Comparison of ENCODE assay signal across 24 cellular contexts in genomic region chr4:128700659-128701350, GRCh38.
"Had no signal": no experiment of that assay in that cellular context is flagged by ENCODE, and none has a peak within 500 bp of the region (broad histone marks: within the 10 kb centered on the region; RNA-seq: fewer than 3 reads in every experiment).

No MANE protein-coding gene starts in this region.

- DNase-seq: activated CD4-positive, alpha-beta memory T cell treated with anti-CD3 and anti-CD28 coated beads for 36 hours; activated CD4-positive, alpha-beta T cell treated with anti-CD3 and anti-CD28 coated beads for 48 hours; activated effector memory CD4-positive, alpha-beta T cell treated with Interleukin-2 at 50 U/mL for 16 hours; activated naive CD4-positive, alpha-beta T cell treated with anti-CD3 and anti-CD28 coated beads for 36 hours; activated naive CD8-positive, alpha-beta T cell treated with anti-CD3 and anti-CD28 coated beads, Interleukin-2, amount 10 ng/mL, durations not matched to agents 7 days and 5 days; activated T-cell treated with anti-CD3 and anti-CD28 coated beads, Interleukin-2, amount 50 U/mL, for 72 hours; amniotic stem cell; body of pancreas; effector CD8-positive, alpha-beta T cell; erythroblast; heart left ventricle; midbrain; pancreas; psoas muscle; stimulated activated CD4-positive, alpha-beta T cell treated with anti-CD3 and anti-CD28 coated beads, Interleukin-12 subunit alpha, Interleukin-12 subunit beta, amount 100 ng/mL, for 4 hours; substantia nigra; T-helper 2 cell; thyroid gland had no signal

- H3K9me3 ChIP-seq: body of pancreas, heart left ventricle, neutrophil, pancreas, psoas muscle, right atrium auricular region, thyroid gland had no signal

- ATAC-seq: activated T-cell treated with anti-CD3 and anti-CD28 coated beads, Interleukin-2, amount 50 U/mL, for 72 hours; body of pancreas; heart left ventricle; natural killer cell treated with Interleukin-12 subunit alpha and Interleukin-12 subunit beta and Interleukin-15 and Interleukin-18, amount 100 ng/mL, for 72 hours; psoas muscle had no signal

- H3K4me3 Mint-ChIP-seq: activated CD4-positive, alpha-beta memory T cell treated with anti-CD3 and anti-CD28 coated beads for 36 hours; activated naive CD4-positive, alpha-beta T cell treated with anti-CD3 and anti-CD28 coated beads for 36 hours; activated naive CD8-positive, alpha-beta T cell treated with anti-CD3 and anti-CD28 coated beads, Interleukin-2, amount 10 ng/mL, durations not matched to agents 7 days and 5 days; activated T-cell treated with anti-CD3 and anti-CD28 coated beads, Interleukin-2, amount 50 U/mL, for 72 hours; natural killer cell treated with Interleukin-12 subunit alpha and Interleukin-12 subunit beta and Interleukin-15 and Interleukin-18, amount 100 ng/mL, for 72 hours; stimulated activated naive CD8-positive, alpha-beta T cell treated with anti-CD3 and anti-CD28 coated beads, Interleukin-15, Interleukin-2, amounts not matched to agents 100 ng/mL and 50 ng/mL, for 24 hours had no signal

- FAIRE-seq: islet of Langerhans, pancreas had no signal

- H3K27me3 Mint-ChIP-seq: activated CD4-positive, alpha-beta memory T cell treated with anti-CD3 and anti-CD28 coated beads for 36 hours; stimulated activated naive CD8-positive, alpha-beta T cell treated with anti-CD3 and anti-CD28 coated beads, Interleukin-15, Interleukin-2, amounts not matched to agents 100 ng/mL and 50 ng/mL, for 24 hours had no signal

- H3K27me3 ChIP-seq: body of pancreas, cardiac muscle cell, heart left ventricle, neutrophil, pancreas, right atrium auricular region, thyroid gland had no signal

- H3K36me3 Mint-ChIP-seq: activated CD4-positive, alpha-beta memory T cell treated with anti-CD3 and anti-CD28 coated beads for 36 hours; activated naive CD8-positive, alpha-beta T cell treated with anti-CD3 and anti-CD28 coated beads, Interleukin-2, amount 10 ng/mL, durations not matched to agents 7 days and 5 days; natural killer cell treated with Interleukin-12 subunit alpha and Interleukin-12 subunit beta and Interleukin-15 and Interleukin-18, amount 100 ng/mL, for 72 hours had no signal

- H3K9me3 Mint-ChIP-seq: activated CD4-positive, alpha-beta memory T cell treated with anti-CD3 and anti-CD28 coated beads for 36 hours; activated naive CD4-positive, alpha-beta T cell treated with anti-CD3 and anti-CD28 coated beads for 36 hours; activated naive CD8-positive, alpha-beta T cell treated with anti-CD3 and anti-CD28 coated beads, Interleukin-2, amount 10 ng/mL, durations not matched to agents 7 days and 5 days; activated T-cell treated with anti-CD3 and anti-CD28 coated beads, Interleukin-2, amount 50 U/mL, for 72 hours; natural killer cell treated with Interleukin-12 subunit alpha and Interleukin-12 subunit beta and Interleukin-15 and Interleukin-18, amount 100 ng/mL, for 72 hours; stimulated activated naive CD8-positive, alpha-beta T cell treated with anti-CD3 and anti-CD28 coated beads, Interleukin-15, Interleukin-2, amounts not matched to agents 100 ng/mL and 50 ng/mL, for 24 hours had no signal

- H3K4me3 ChIP-seq: body of pancreas, cardiac muscle cell, heart left ventricle, pancreas, psoas muscle, right atrium auricular region, thyroid gland had no signal

- H3K27ac Mint-ChIP-seq: activated CD4-positive, alpha-beta memory T cell treated with anti-CD3 and anti-CD28 coated beads for 36 hours; activated naive CD4-positive, alpha-beta T cell treated with anti-CD3 and anti-CD28 coated beads for 36 hours; activated naive CD8-positive, alpha-beta T cell treated with anti-CD3 and anti-CD28 coated beads, Interleukin-2, amount 10 ng/mL, durations not matched to agents 7 days and 5 days; activated T-cell treated with anti-CD3 and anti-CD28 coated beads, Interleukin-2, amount 50 U/mL, for 72 hours; natural killer cell treated with Interleukin-12 subunit alpha and Interleukin-12 subunit beta and Interleukin-15 and Interleukin-18, amount 100 ng/mL, for 72 hours; stimulated activated naive CD8-positive, alpha-beta T cell treated with anti-CD3 and anti-CD28 coated beads, Interleukin-15, Interleukin-2, amounts not matched to agents 100 ng/mL and 50 ng/mL, for 24 hours had no signal

- H3K4me1 Mint-ChIP-seq: activated naive CD8-positive, alpha-beta T cell treated with anti-CD3 and anti-CD28 coated beads, Interleukin-2, amount 10 ng/mL, durations not matched to agents 7 days and 5 days had no signal

- H3K4me1 ChIP-seq: psoas muscle, right atrium auricular region, thyroid gland had no signal

- H3K27ac ChIP-seq: body of pancreas, cardiac muscle cell, heart left ventricle, neutrophil, pancreas, psoas muscle, right atrium auricular region, thyroid gland had no signal

- H3K36me3 ChIP-seq: cardiac muscle cell, heart left ventricle, neutrophil, pancreas, right atrium auricular region, thyroid gland had no signal
